In the genomic region with DNA sequence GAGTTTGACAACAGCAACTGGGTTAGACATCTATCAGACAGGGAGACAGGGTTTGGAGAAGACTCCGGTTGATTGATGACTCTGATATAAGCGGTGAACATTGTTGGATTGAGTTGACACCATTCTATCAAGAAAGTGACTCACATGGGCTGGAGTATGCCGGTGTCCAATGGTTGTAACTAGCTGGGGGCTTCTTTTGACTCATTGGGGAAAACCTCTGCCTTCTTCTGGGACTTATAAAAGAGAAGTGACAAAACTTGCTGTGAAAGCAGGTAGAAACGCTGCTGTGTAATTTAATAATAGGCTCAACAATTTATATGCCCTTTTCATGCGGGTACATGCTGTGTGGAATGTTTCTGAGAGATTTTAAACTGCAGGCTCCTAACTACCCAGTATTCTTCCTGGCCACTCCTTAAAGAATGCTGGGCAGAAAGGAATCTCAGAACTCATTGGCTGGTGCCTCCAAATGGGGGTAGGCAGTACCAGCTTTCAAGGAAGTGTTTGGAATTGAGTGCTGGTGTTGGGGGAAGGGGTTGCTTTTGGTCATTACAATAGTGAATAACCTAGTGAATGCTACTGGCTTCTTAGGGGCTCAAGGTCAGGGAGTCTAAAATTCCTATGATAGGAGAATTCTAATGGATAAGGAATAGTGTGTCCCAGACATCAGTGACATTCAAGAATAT, we compare ENCODE assay signal across 12 cellular contexts. TPM values are rescaled to one million over a fixed set of nuclear protein-coding genes. Genes with fewer than 3 reads are reported as not detected.
DNase-seq lines count a peak whose midpoint lies in the region; ATAC-seq and TF ChIP-seq lines count a peak whose summit lies in the region.
"Had no signal": no experiment of that assay in that cellular context is flagged by ENCODE, and none has a peak within 500 bp of the region (broad histone marks: within the 10 kb centered on the region; RNA-seq: fewer than 3 reads in every experiment).

No MANE protein-coding gene starts in this region.

- no peaks in the 10 kb centered on the region for H3K79me2 ChIP-seq in trophoblast cell (ENCODE audit: control insufficient read depth, insufficient read depth, low read length, poor library complexity)

- H3K27me3 ChIP-seq in trophoblast cell (ENCODE audit: insufficient read depth, low read length) (no peaks in the 10 kb centered on the region), upper lobe of right lung (no peaks in the 10 kb centered on the region), uterus (no peaks in the 10 kb centered on the region), prostate gland (replicated peaks; ENCODE audit: insufficient read depth) (no peaks in the 10 kb centered on the region)

- TF ChIP-seq POLR2A in uterus (IDR thresholded peaks at IDR 0.05) (no peak), prostate gland (IDR thresholded peaks at IDR 0.05) (no peak)

- no peak overlapping the region for H4K91ac ChIP-seq in trophoblast cell (ENCODE audit: low read depth, low read length)

- no CpG with 5 or more reads among the region's 5 CpGs for WGBS in trophoblast cell (ENCODE audit: extremely low coverage, insufficient coverage, insufficient read length)
- 61% methylated on average over 5 of the region's 5 CpGs for WGBS in prostate gland

- H2AK5ac ChIP-seq in trophoblast cell (ENCODE audit: low read length): no peak overlapping the region

- no peaks in the 10 kb centered on the region for H3K27me3 Mint-ChIP-seq in T-helper 1 cell treated with Interleukin-12 subunit alpha and Interleukin-12 subunit beta and Interleukin-4 antibody, amounts not matched to agents 30 μg/mL and 1 μg/mL, for 36 hours (ENCODE audit: low read depth)
- no peaks in the 10 kb centered on the region for H3K27me3 Mint-ChIP-seq in T-helper 2 cell treated with Interferon-gamma antibody and Interleukin-4, amounts not matched to agents 5 μg/mL and 100 μg/mL, for 36 hours (ENCODE audit: low read depth)

- H3K4me1 Mint-ChIP-seq in T-helper 1 cell treated with Interleukin-12 subunit alpha and Interleukin-12 subunit beta and Interleukin-4 antibody, amounts not matched to agents 30 μg/mL and 1 μg/mL, for 36 hours (ENCODE audit: low read depth): peaks cover 85% of the 10 kb centered on the region
- H3K4me1 Mint-ChIP-seq in T-helper 2 cell treated with Interferon-gamma antibody and Interleukin-4, amounts not matched to agents 5 μg/mL and 100 μg/mL, for 36 hours (ENCODE audit: low read depth): peaks cover 86% of the 10 kb centered on the region

- H3K4me3 ChIP-seq in trophoblast cell (ENCODE audit: low read depth, low read length) (no peak overlapping the region), upper lobe of right lung (no peak overlapping the region), uterus (no peak overlapping the region), prostate gland (no peak overlapping the region)

- peaks cover 16% of the 10 kb centered on the region for H3K9me3 Mint-ChIP-seq in T-helper 1 cell treated with Interleukin-12 subunit alpha and Interleukin-12 subunit beta and Interleukin-4 antibody, amounts not matched to agents 30 μg/mL and 1 μg/mL, for 36 hours
- H3K9me3 Mint-ChIP-seq in T-helper 2 cell treated with Interferon-gamma antibody and Interleukin-4, amounts not matched to agents 5 μg/mL and 100 μg/mL, for 36 hours: peaks cover 19% of the 10 kb centered on the region

- no peak overlapping the region for H2BK12ac ChIP-seq in trophoblast cell (ENCODE audit: low read length)

- peak overlapping the region; percentile 64 for H3K4me3 Mint-ChIP-seq in T-helper 1 cell treated with Interleukin-12 subunit alpha and Interleukin-12 subunit beta and Interleukin-4 antibody, amounts not matched to agents 30 μg/mL and 1 μg/mL, for 36 hours
- peak overlapping the region; percentile 66 for H3K4me3 Mint-ChIP-seq in T-helper 2 cell treated with Interferon-gamma antibody and Interleukin-4, amounts not matched to agents 5 μg/mL and 100 μg/mL, for 36 hours

- no peak overlapping the region for H2BK120ac ChIP-seq in trophoblast cell (ENCODE audit: insufficient read depth, low read length, poor library complexity)

- H3K4me2 ChIP-seq in trophoblast cell (ENCODE audit: low read length): no peak overlapping the region

- no peaks in the 10 kb centered on the region for H3K9me3 ChIP-seq in trophoblast cell (ENCODE audit: insufficient read depth, low read depth, low read length)
- H3K9me3 ChIP-seq in upper lobe of right lung: no peaks in the 10 kb centered on the region
- H3K9me3 ChIP-seq in uterus: no peaks in the 10 kb centered on the region
- no peaks in the 10 kb centered on the region for H3K9me3 ChIP-seq in prostate gland

- H3K9ac ChIP-seq in trophoblast cell (ENCODE audit: low read length): no peak overlapping the region

- no peak overlapping the region for H2AFZ ChIP-seq in trophoblast cell (ENCODE audit: insufficient read depth, low read length, poor library complexity)

- no peak overlapping the region for H3K27ac ChIP-seq in trophoblast cell (ENCODE audit: low read depth, low read length)
- H3K27ac ChIP-seq in upper lobe of right lung: no peak overlapping the region
- no peak overlapping the region for H3K27ac ChIP-seq in uterus
- H3K27ac ChIP-seq in prostate gland: no peak overlapping the region
- H3K27ac ChIP-seq: 22Rv1 had no signal

- intact Hi-C loops in upper lobe of right lung (cut with DNase I): no loop called here
- intact Hi-C loops in uterus (cut with DNase I; ENCODE audit: low total_unique reads): no loop called here
- intact Hi-C loops in prostate gland (cut with DNase I): no loop called here

- no peaks in the 10 kb centered on the region for H3K4me1 ChIP-seq in trophoblast cell (ENCODE audit: control insufficient read depth in 1 of 2, insufficient read depth in 2 of 2, low read length in 2 of 2)
- H3K4me1 ChIP-seq in upper lobe of right lung: peaks cover 6% of the 10 kb centered on the region
- H3K4me1 ChIP-seq in uterus: no peaks in the 10 kb centered on the region
- no peaks in the 10 kb centered on the region for H3K4me1 ChIP-seq in prostate gland (replicated peaks)

- no peak for ATAC-seq in upper lobe of right lung

- no peak overlapping the region for H3K4ac ChIP-seq in trophoblast cell (ENCODE audit: low read depth, low read length)

- no peak overlapping the region for H3K23ac ChIP-seq in trophoblast cell (ENCODE audit: low read length)

- H3K36me3 Mint-ChIP-seq in T-helper 1 cell treated with Interleukin-12 subunit alpha and Interleukin-12 subunit beta and Interleukin-4 antibody, amounts not matched to agents 30 μg/mL and 1 μg/mL, for 36 hours (ENCODE audit: low read depth): peaks cover 62% of the 10 kb centered on the region
- peaks cover 59% of the 10 kb centered on the region for H3K36me3 Mint-ChIP-seq in T-helper 2 cell treated with Interferon-gamma antibody and Interleukin-4, amounts not matched to agents 5 μg/mL and 100 μg/mL, for 36 hours (ENCODE audit: low read depth)

- H2BK5ac ChIP-seq in trophoblast cell (ENCODE audit: low read depth, low read length, poor library complexity): no peak overlapping the region

- no peak overlapping the region for H4K12ac ChIP-seq in trophoblast cell (ENCODE audit: low read depth, low read length)

- H4K8ac ChIP-seq in trophoblast cell (ENCODE audit: low read depth, low read length): no peak overlapping the region

- DNase-seq in T-helper 1 cell (no peak), trophoblast cell (peak; percentile 57 to 79), upper lobe of right lung (no peak), uterus (no peak), prostate gland (ENCODE audit: low spot score) (no peak)
- peak; percentile 59 for DNase-seq in T-helper 2 cell treated with Interferon-gamma antibody and Interleukin-4, amounts not matched to agents 5 μg/mL and 100 μg/mL, for 36 hours (ENCODE audit: low spot score)
- peak; percentile 29 for DNase-seq in effector CD4-positive, alpha-beta T cell
- DNase-seq: KBM-7, nucleus accumbens had no signal

- H3K36me3 ChIP-seq in trophoblast cell (ENCODE audit: control insufficient read depth in 1 of 2, insufficient read depth in 2 of 2, low read length in 2 of 2) (no peaks in the 10 kb centered on the region), upper lobe of right lung (no peaks in the 10 kb centered on the region), uterus (no peaks in the 10 kb centered on the region), prostate gland (no peaks in the 10 kb centered on the region)

- no peaks in the 10 kb centered on the region for H3K79me1 ChIP-seq in trophoblast cell (ENCODE audit: low read length)

- no peak overlapping the region for H3K18ac ChIP-seq in trophoblast cell (ENCODE audit: low read length)

- H3K14ac ChIP-seq in trophoblast cell (ENCODE audit: low read length): no peak overlapping the region

- TF ChIP-seq CTCF in upper lobe of right lung (IDR thresholded peaks at IDR 0.05) (no peak), uterus (IDR thresholded peaks at IDR 0.05) (no peak), prostate gland (IDR thresholded peaks at IDR 0.05) (no peak)

- peak overlapping the region; percentile 77 for H3K27ac Mint-ChIP-seq in T-helper 1 cell treated with Interleukin-12 subunit alpha and Interleukin-12 subunit beta and Interleukin-4 antibody, amounts not matched to agents 30 μg/mL and 1 μg/mL, for 36 hours
- H3K27ac Mint-ChIP-seq in T-helper 2 cell treated with Interferon-gamma antibody and Interleukin-4, amounts not matched to agents 5 μg/mL and 100 μg/mL, for 36 hours: peak overlapping the region; percentile 81

RNA-seq across cellular contexts. Expression of a gene that starts 43.9 kb away (rescaled TPM):
- polyA plus RNA-seq in trophoblast cell (2013): 58.3 and 63.0 TPM in 2 replicates
- 45.0 TPM for total RNA-seq in upper lobe of right lung
- total RNA-seq in uterus: 10 to 100 TPM in 1 of 4 donors, 1 to 10 TPM in 3; 1.8 to 16.5 (median 4.8) TPM
- total RNA-seq in prostate gland: 1 to 10 TPM; 3.1 to 4.0 TPM
- total RNA-seq: chondrocyte had no signal

Comparison
In these comparisons a context has a peak if more than half of its experiments do, and no peak if none do; other contexts are left out.
1. DNase-seq: peak in T-helper 2 cell treated with Interferon-gamma antibody and Interleukin-4, amounts not matched to agents 5 μg/mL and 100 μg/mL, for 36 hours (single experiment), effector CD4-positive, alpha-beta T cell (single experiment) and trophoblast cell (2 of 2); none in T-helper 1 cell (0 of 5), upper lobe of right lung (single experiment), uterus (0 of 2) and prostate gland (single experiment).